In genomic region chr1:151611832-151612505, GRCh38 we compare ENCODE assay signal across 8 cellular contexts. TPM values are rescaled to one million over a fixed set of nuclear protein-coding genes. Genes with fewer than 3 reads are reported as not detected.
DNase-seq lines count a peak whose midpoint lies in the region; ATAC-seq, FAIRE-seq and TF ChIP-seq lines count a peak whose summit lies in the region.

Gene SNX27, plus strand, starts transcription at chr1:151612050. Its CDS starts 152 bp downstream, at chr1:151612202.

- DNase-seq in NCI-H1930 (lab: John Stamatoyannopoulos, UW) (peak; percentile 90 to 96), left ventricle myocardium superior (peak; percentile 92), pulmonary artery endothelial cell (ENCODE audit: low read depth, low spot score) (peak; percentile 77), urothelium cell line (ENCODE audit: low spot score) (peak; percentile 96)

- intact Hi-C loops in T-helper 2 cell treated with Interferon-gamma antibody and Interleukin-4, amounts not matched to agents 100 ng/mL and 5 ng/mL, for 36 hours (cut with micrococcal nuclease) = loop anchor here (1.0 to 2.0 kb wide), 2 partner anchors 151 to 178 kb away; partner anchors contain the start of genes MRPL9 and TDRKH
- intact Hi-C loops in left ventricle myocardium superior (cut with micrococcal nuclease) = no loop called here

- ATAC-seq in GM18505 (IDR thresholded peaks at IDR 0.05; ENCODE audit: unreplicated experiment) (peak; percentile 90), HG02970 (IDR thresholded peaks at IDR 0.05; ENCODE audit: low FRiP score, unreplicated experiment) (peak; percentile 86), left ventricle myocardium superior (peak; percentile 97)

- H3K27ac ChIP-seq in angular gyrus (ENCODE audit: low read depth, low read length) = peak within 1 kb of the TSS; percentile 84

- peak; percentile 63 for TF ChIP-seq POLR2A in GM18505 (IDR thresholded peaks at IDR 0.05; ENCODE audit: borderline replicate concordance, extremely low read depth, insufficient read depth, insufficient read length)

- peak; percentile 56 for FAIRE-seq in urothelium cell line (lab: Jason Lieb, UNC)

RNA-seq across cellular contexts. Expression of gene SNX27, which starts in this region (rescaled TPM):
- total RNA-seq in T-helper 2 cell treated with Interferon-gamma antibody and Interleukin-4, amounts not matched to agents 100 ng/mL and 5 ng/mL, for 36 hours = 26.9 and 29.5 TPM in 2 replicates
- total RNA-seq in left ventricle myocardium superior (33.7 TPM), pulmonary artery endothelial cell (13.9 and 25.2 TPM in 2 replicates)

Comparison
In these comparisons a context has a peak if more than half of its experiments do, and no peak if none do; other contexts are left out.
1. Peak in every context shown above with its lines: DNase-seq, ATAC-seq and H3K27ac ChIP-seq.